ENCODE assay signal across 8 cellular contexts in the genomic region with DNA sequence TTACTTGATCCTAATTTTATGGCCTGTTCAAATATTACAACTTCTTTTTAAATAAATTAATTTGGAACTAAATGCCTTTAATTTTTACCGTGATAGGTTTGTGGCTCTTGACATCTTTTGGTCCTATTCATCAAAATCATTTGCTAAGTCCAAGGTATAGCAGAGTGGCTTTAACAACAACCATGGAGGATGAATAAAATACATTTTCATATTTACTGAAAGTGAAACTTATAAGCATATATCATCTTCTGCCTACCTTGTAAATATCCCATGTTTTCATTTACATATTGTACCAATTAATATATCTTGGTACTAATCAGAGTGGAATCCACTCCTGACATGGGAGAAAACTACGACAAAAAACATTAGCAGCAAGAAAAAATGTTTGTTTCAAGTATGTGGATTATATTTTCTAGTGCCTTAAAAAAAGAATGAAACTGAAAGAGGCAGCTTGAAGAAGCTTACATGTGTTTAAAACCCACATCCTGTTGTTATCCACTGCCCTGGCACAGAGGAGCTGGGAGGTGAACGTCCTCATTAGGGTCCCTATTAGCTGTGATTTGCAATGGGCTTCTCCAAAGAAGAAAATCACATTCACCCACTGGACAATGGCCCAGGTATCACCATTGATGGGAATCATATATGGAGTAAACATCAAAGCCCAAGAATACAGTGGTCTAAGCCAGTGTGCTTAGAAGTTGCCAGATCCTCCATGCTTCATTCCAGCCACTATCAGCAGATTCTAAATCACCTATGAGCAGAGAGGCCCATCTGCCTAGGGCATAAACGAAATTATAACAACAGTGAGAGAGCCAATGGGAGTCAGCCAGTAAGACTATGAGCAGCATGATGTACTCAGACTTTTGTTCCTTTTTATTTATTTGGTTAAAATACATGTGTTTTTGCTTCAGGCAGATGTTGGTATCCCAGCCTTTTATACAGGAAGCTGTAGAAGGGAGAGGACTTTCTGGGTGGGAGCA.
DNase-seq lines count a peak whose midpoint lies in the region; ATAC-seq and TF ChIP-seq lines count a peak whose summit lies in the region.

No MANE protein-coding gene starts in this region.

- peak overlapping the region; percentile 4; the same call in 1 of the 2 replicates for H3K9ac ChIP-seq in BLaER1

- H3K27ac ChIP-seq in BLaER1: peak overlapping the region; percentile 79
- H3K27ac ChIP-seq in right atrium auricular region: peak overlapping the region; percentile 31 to 43
- peak overlapping the region; percentile 69 to 85 (median 73) for H3K27ac ChIP-seq in transverse colon

- no peak overlapping the region for H3K27ac Mint-ChIP-seq in progenitor cell of endocrine pancreas

- H3K27me3 Mint-ChIP-seq in progenitor cell of endocrine pancreas: no peaks in the 10 kb centered on the region

- H3K36me3 ChIP-seq in BLaER1: no peaks in the 10 kb centered on the region
- H3K36me3 ChIP-seq in right atrium auricular region: no peaks in the 10 kb centered on the region
- H3K36me3 ChIP-seq in transverse colon: no peaks in the 10 kb centered on the region

- ATAC-seq in GM19372 (IDR thresholded peaks at IDR 0.05; ENCODE audit: low read depth, unreplicated experiment): peak; percentile 71
- peak; percentile 83 for ATAC-seq in HG03342 (IDR thresholded peaks at IDR 0.05; ENCODE audit: unreplicated experiment)

- H3K9me3 ChIP-seq in BLaER1 (no peaks in the 10 kb centered on the region), right atrium auricular region (no peaks in the 10 kb centered on the region), transverse colon (no peaks in the 10 kb centered on the region)

- peaks cover 38% of the 10 kb centered on the region for H3K4me1 Mint-ChIP-seq in progenitor cell of endocrine pancreas (ENCODE audit: low read depth)

- H3K4me3 ChIP-seq in BLaER1 (peak overlapping the region; percentile 22; the same call in 1 of the 2 replicates), right atrium auricular region (no peak overlapping the region), transverse colon (no peak overlapping the region)

- 51 to 64% methylated on average over 3 to 4 of the region's 4 CpGs for WGBS in transverse colon (ENCODE audit: low coverage in 1 of 2), 2 donors

- peaks cover 4% of the 10 kb centered on the region for H3K36me3 Mint-ChIP-seq in progenitor cell of endocrine pancreas (ENCODE audit: insufficient read depth)

- in situ Hi-C loops in transverse colon (cut with MboI; ENCODE audit: low pct_ligation_motif_present in 1 of 4, low pct_unique_long_range_greater_than_20kb in 1 of 4, low sequenced_read_pairs in 3 of 4): no loop called here

- no peaks in the 10 kb centered on the region for H4K20me1 ChIP-seq in BLaER1

- DNase-seq in activated CD4-positive, alpha-beta T cell treated with anti-CD3 and anti-CD28 coated beads, Interleukin-2, amount 50 U/mL, for 1 hour: peak; percentile 30
- DNase-seq in right atrium auricular region (ENCODE audit: low spot score) (no peak), transverse colon (no peak), progenitor cell of endocrine pancreas (ENCODE audit: low spot score, unreplicated experiment) (no peak), hepatic stellate cell (ENCODE audit: low spot score) (no peak)

- H3K4me3 Mint-ChIP-seq in progenitor cell of endocrine pancreas (ENCODE audit: low read depth): no peak overlapping the region

- H3K27me3 ChIP-seq in BLaER1 (no peaks in the 10 kb centered on the region), right atrium auricular region (no peaks in the 10 kb centered on the region), transverse colon (no peaks in the 10 kb centered on the region)

- H3K4me2 ChIP-seq in BLaER1: peak overlapping the region; percentile 77

- H3K9me3 Mint-ChIP-seq in progenitor cell of endocrine pancreas (ENCODE audit: low read depth): peaks cover 3% of the 10 kb centered on the region

- TF ChIP-seq CTCF in right atrium auricular region (IDR thresholded peaks at IDR 0.05) (no peak), transverse colon (IDR thresholded peaks at IDR 0.05) (no peak), progenitor cell of endocrine pancreas (IDR thresholded peaks at IDR 0.05; ENCODE audit: unreplicated experiment) (no peak)

- no peak for TF ChIP-seq EP300 in transverse colon (IDR thresholded peaks at IDR 0.05; ENCODE audit: low read depth)

- intact Hi-C loops in transverse colon (cut with DNase I; ENCODE audit: low total_unique reads): no loop called here

- peaks cover 66% of the 10 kb centered on the region for H3K4me1 ChIP-seq in BLaER1
- H3K4me1 ChIP-seq in right atrium auricular region: peaks cover 0 to 62% of the 10 kb centered on the region in 2 donors
- H3K4me1 ChIP-seq in transverse colon: peaks cover 17 to 74% (median 29%) of the 10 kb centered on the region in 4 donors

- no peak for TF ChIP-seq POLR2A in transverse colon (IDR thresholded peaks at IDR 0.05)
